Comparison of ENCODE assay signal across 21 cellular contexts in genomic region chr6:45901777-45902650, GRCh38.
"Had no signal": no experiment of that assay in that cellular context is flagged by ENCODE, and none has a peak within 500 bp of the region (broad histone marks: within the 10 kb centered on the region; RNA-seq: fewer than 3 reads in every experiment).

No MANE protein-coding gene starts in this region.

- H3K9me3 ChIP-seq: colonic mucosa, esophagus squamous epithelium, heart right ventricle, thoracic aorta, vagina had no signal

- H3K27ac Mint-ChIP-seq: activated B cell treated with CpG ODN at 0.5 μM for 24 hours; activated CD4-positive, alpha-beta T cell treated with anti-CD3 and anti-CD28 coated beads for 36 hours; activated naive CD8-positive, alpha-beta T cell treated with anti-CD3 and anti-CD28 coated beads for 36 hours; activated T-cell treated with anti-CD3 and anti-CD28 coated beads, Interleukin-2, amount 50 U/mL, for 24 hours; activated T-helper 17 cell treated with anti-CD3 and anti-CD28 coated beads, Interleukin-2, amount 50 U/mL, for 72 hours; natural killer cell; type B pancreatic cell had no signal

- DNase-seq: activated B cell treated with CpG ODN at 0.5 μM for 24 hours; activated CD4-positive, alpha-beta T cell treated with anti-CD3 and anti-CD28 coated beads for 36 hours; activated CD4-positive, alpha-beta T cell treated with anti-CD3 and anti-CD28 coated beads, Interleukin-2, amount 50 U/mL, for 4 hours; activated CD8-positive, alpha-beta memory T cell treated with anti-CD3 and anti-CD28 coated beads for 24 hours; activated CD8-positive, alpha-beta memory T cell treated with anti-CD3 and anti-CD28 coated beads, Interleukin-2, amount 50 U/mL, for 4 hours; activated naive CD8-positive, alpha-beta T cell treated with anti-CD3 and anti-CD28 coated beads for 36 hours; activated T-cell treated with anti-CD3 and anti-CD28 coated beads, Interleukin-2, amount 50 U/mL, for 24 hours; colonic mucosa; esophagus squamous epithelium; heart right ventricle; kidney; natural killer cell; right cardiac atrium; stimulated activated CD4-positive, alpha-beta T cell treated with anti-CD3 and anti-CD28 coated beads, Interleukin-4, amount 100 ng/mL, for 24 hours; stimulated activated naive CD4-positive, alpha-beta T cell treated with Interleukin-2 at 50 U/mL for 16 hours; T1000 had no signal

- H3K9me3 Mint-ChIP-seq: activated B cell treated with CpG ODN at 0.5 μM for 24 hours; activated naive CD8-positive, alpha-beta T cell treated with anti-CD3 and anti-CD28 coated beads for 36 hours; activated T-cell treated with anti-CD3 and anti-CD28 coated beads, Interleukin-2, amount 50 U/mL, for 24 hours; activated T-helper 17 cell treated with anti-CD3 and anti-CD28 coated beads, Interleukin-2, amount 50 U/mL, for 72 hours; natural killer cell had no signal

- H3K27me3 Mint-ChIP-seq: activated B cell treated with CpG ODN at 0.5 μM for 24 hours; activated CD4-positive, alpha-beta T cell treated with anti-CD3 and anti-CD28 coated beads for 36 hours; activated naive CD8-positive, alpha-beta T cell treated with anti-CD3 and anti-CD28 coated beads for 36 hours; activated T-cell treated with anti-CD3 and anti-CD28 coated beads, Interleukin-2, amount 50 U/mL, for 24 hours; activated T-helper 17 cell treated with anti-CD3 and anti-CD28 coated beads, Interleukin-2, amount 50 U/mL, for 72 hours; progenitor cell of endocrine pancreas; type B pancreatic cell had no signal

- H3K27ac ChIP-seq: colonic mucosa, thoracic aorta, vagina had no signal

- H3K4me1 Mint-ChIP-seq: activated B cell treated with CpG ODN at 0.5 μM for 24 hours; activated naive CD8-positive, alpha-beta T cell treated with anti-CD3 and anti-CD28 coated beads for 36 hours; natural killer cell had no signal

- H3K4me1 ChIP-seq: colonic mucosa, esophagus squamous epithelium, vagina had no signal

- H3K36me3 ChIP-seq: colonic mucosa, esophagus squamous epithelium, thoracic aorta, vagina had no signal

- H3K4me3 Mint-ChIP-seq: activated B cell treated with CpG ODN at 0.5 μM for 24 hours; activated CD4-positive, alpha-beta T cell treated with anti-CD3 and anti-CD28 coated beads for 36 hours; activated naive CD8-positive, alpha-beta T cell treated with anti-CD3 and anti-CD28 coated beads for 36 hours; activated T-cell treated with anti-CD3 and anti-CD28 coated beads, Interleukin-2, amount 50 U/mL, for 24 hours; activated T-helper 17 cell treated with anti-CD3 and anti-CD28 coated beads, Interleukin-2, amount 50 U/mL, for 72 hours; natural killer cell; type B pancreatic cell had no signal

- H3K27me3 ChIP-seq: colonic mucosa, esophagus squamous epithelium, heart right ventricle, vagina had no signal

- H3K36me3 Mint-ChIP-seq: activated naive CD8-positive, alpha-beta T cell treated with anti-CD3 and anti-CD28 coated beads for 36 hours; natural killer cell had no signal

- H3K4me3 ChIP-seq: colonic mucosa, esophagus squamous epithelium, heart right ventricle, thoracic aorta, vagina had no signal
